Comparison of ENCODE assay signal across 27 cellular contexts in genomic region chr1:37944816-37945215, GRCh38. TPM values are rescaled to one million over a fixed set of nuclear protein-coding genes. Genes with fewer than 3 reads are reported as not detected.
DNase-seq lines count a peak whose midpoint lies in the region; ATAC-seq, FAIRE-seq and TF ChIP-seq lines count a peak whose summit lies in the region.
"Had no signal": no experiment of that assay in that cellular context is flagged by ENCODE, and none has a peak within 500 bp of the region (broad histone marks: within the 10 kb centered on the region; RNA-seq: fewer than 3 reads in every experiment).

No MANE protein-coding gene starts in this region.

- H3K4me3 Mint-ChIP-seq in osteocyte (ENCODE audit: unreplicated experiment) = peak overlapping the region; percentile 100
- H3K4me3 Mint-ChIP-seq: CD8-positive, alpha-beta T cell had no signal

- intact Hi-C loops in HepG2 (cut with micrococcal nuclease; ENCODE audit: unreplicated experiment) (no loop called here), right lobe of liver (cut with DNase I) (no loop called here)

- peak overlapping the region; percentile 98 to 99 for H3K27ac ChIP-seq in liver (ENCODE audit: low read depth in 1 of 2, low read length in 2 of 2)
- H3K27ac ChIP-seq in HepG2 (ENCODE audit: extremely low read length, insufficient read depth, low read length) = no peak overlapping the region
- H3K27ac ChIP-seq in right lobe of liver = peak overlapping the region in 2 of 3 donors; percentile 54 to 85
- H3K27ac ChIP-seq: HL-60, PC-9, RWPE1 had no signal

- TF ChIP-seq RAD21 in liver (IDR thresholded peaks at IDR 0.05) (no peak), HepG2 (CRISPR knock-in tag; IDR thresholded peaks at IDR 0.05) (no peak)

- in situ Hi-C loops in HepG2 (cut with HindIII; ENCODE audit: extremely low pct_ligation_motif_present, low pct_unique_long_range_greater_than_20kb) = no loop called here

- no peak for TF ChIP-seq CTCF in liver (IDR thresholded peaks at IDR 0.05; ENCODE audit: low read depth, low read length, missing input control)
- no peak for TF ChIP-seq CTCF in HepG2 (CRISPR knock-in tag; IDR thresholded peaks at IDR 0.05)
- no peak for TF ChIP-seq CTCF in right lobe of liver (IDR thresholded peaks at IDR 0.05)
- no peak for TF ChIP-seq CTCF in osteocyte (IDR thresholded peaks at IDR 0.05)

- ATAC-seq in HepG2 (no peak), right lobe of liver (no peak), HG03039 (IDR thresholded peaks at IDR 0.05; ENCODE audit: unreplicated experiment) (no peak), GM21529 (IDR thresholded peaks at IDR 0.05; ENCODE audit: unreplicated experiment) (no peak)
- ATAC-seq: CD8-positive, alpha-beta T cell had no signal

- no peak overlapping the region for H2AFZ ChIP-seq in HepG2 (ENCODE audit: low read length)
- H2AFZ ChIP-seq: PC-9 had no signal

- H3K9me3 ChIP-seq in liver (ENCODE audit: control insufficient read depth in 4 of 4, low read length in 3 of 4) (no peaks in the 10 kb centered on the region), HepG2 (ENCODE audit: low read length) (no peaks in the 10 kb centered on the region), right lobe of liver (no peaks in the 10 kb centered on the region)
- H3K9me3 ChIP-seq: SK-N-SH had no signal

- TF ChIP-seq EP300 in HepG2 (IDR thresholded peaks at IDR 0.05; ENCODE audit: low read depth in 2 of 2, low read length in 2 of 2) = no peak
- no peak for TF ChIP-seq EP300 in HepG2 (CRISPR knock-in tag; IDR thresholded peaks at IDR 0.05; ENCODE audit: borderline replicate concordance)

- H3K4me1 Mint-ChIP-seq in osteocyte (ENCODE audit: unreplicated experiment) = peaks cover 13% of the 10 kb centered on the region

- H3K27ac Mint-ChIP-seq in osteocyte (ENCODE audit: unreplicated experiment) = peak overlapping the region; percentile 100

- CTCF ChIA-PET in HepG2 (lab: Yijun Ruan, JAX; ENCODE audit: low intra/inter-chr PET ratio, low total read pairs) = no interaction called here

- no peaks in the 10 kb centered on the region for H3K9me3 Mint-ChIP-seq in osteocyte (ENCODE audit: unreplicated experiment)
- H3K9me3 Mint-ChIP-seq: CD8-positive, alpha-beta T cell had no signal

- no peaks in the 10 kb centered on the region for H3K79me2 ChIP-seq in HepG2 (ENCODE audit: insufficient read depth, low read length)

- BruUV-seq in HepG2 (replicated peaks; lab: Mats Ljungman, UMichigan) = no TSS peak

- H3K4me3 ChIP-seq in liver (ENCODE audit: low read depth in 1 of 3, low read length in 3 of 3) = no peak overlapping the region
- H3K4me3 ChIP-seq in HepG2 (replicated peaks in 1 of 3; ENCODE audit: insufficient read depth in 1 of 3, low read depth in 2 of 3, low read length in 3 of 3) = no peak overlapping the region
- peak overlapping the region in 1 of 3 donors; percentile 83 for H3K4me3 ChIP-seq in right lobe of liver
- H3K4me3 ChIP-seq: PC-9 had no signal

- H3K4me2 ChIP-seq in HepG2 (ENCODE audit: low read depth, low read length) = no peak overlapping the region
- H3K4me2 ChIP-seq: PC-9 had no signal

- no peak for FAIRE-seq in HepG2 (lab: Jason Lieb, UNC)
- FAIRE-seq: GM18507 had no signal

- 94% methylated on average over 5 of the region's 5 CpGs for WGBS in liver
- WGBS in HepG2 (ENCODE audit: low lambda C conversion rate) = 90% methylated on average over 5 of the region's 5 CpGs
- WGBS in right lobe of liver (ENCODE audit: insufficient coverage, low coverage, low lambda C conversion rate, missing lambda C conversion rate) = 92% methylated on average over 4 of the region's 5 CpGs

- no peaks in the 10 kb centered on the region for H3K27me3 Mint-ChIP-seq in osteocyte (ENCODE audit: unreplicated experiment)

- peaks cover 0 to 8% (median 5%) of the 10 kb centered on the region in 4 donors for H3K36me3 ChIP-seq in liver (ENCODE audit: control insufficient read depth in 4 of 4, insufficient read depth in 3 of 4, low read depth in 1 of 4, low read length in 3 of 4)
- no peaks in the 10 kb centered on the region for H3K36me3 ChIP-seq in HepG2 (replicated peaks in 1 of 2; ENCODE audit: control insufficient read depth in 1 of 2, insufficient read depth in 2 of 2, low read length in 2 of 2)
- peaks cover 0 to 7% (median 2%) of the 10 kb centered on the region in 4 donors for H3K36me3 ChIP-seq in right lobe of liver

- TF ChIP-seq POLR2A in HepG2 (IDR thresholded peaks at IDR 0.05; ENCODE audit: insufficient read depth in 1 of 2, low read depth in 2 of 2, low read length in 2 of 2) = no peak
- no peak for TF ChIP-seq POLR2A in right lobe of liver (IDR thresholded peaks at IDR 0.05)

- H3K9ac ChIP-seq in liver (ENCODE audit: low read depth in 1 of 2, low read length in 2 of 2) (no peak overlapping the region), HepG2 (ENCODE audit: insufficient read depth, low read depth, low read length) (no peak overlapping the region)
- H3K9ac ChIP-seq: SK-N-SH had no signal

- POLR2A ChIA-PET in HepG2 (lab: Yijun Ruan, JAX) = no interaction called here

- no peaks in the 10 kb centered on the region for H3K27me3 ChIP-seq in liver (ENCODE audit: control insufficient read depth in 4 of 4, insufficient read depth in 4 of 4, low read length in 3 of 4)
- no peaks in the 10 kb centered on the region; a peak in 1 of 5 replicates for H3K27me3 ChIP-seq in HepG2 (ENCODE audit: control insufficient read depth in 1 of 2, insufficient read depth in 2 of 2, low read length in 2 of 2)
- no peaks in the 10 kb centered on the region for H3K27me3 ChIP-seq in right lobe of liver

- H3K4me1 ChIP-seq in liver (ENCODE audit: control insufficient read depth in 4 of 4, insufficient read depth in 4 of 4, low read length in 3 of 4) (peaks cover 8 to 36% (median 30%) of the 10 kb centered on the region in 4 donors), HepG2 (ENCODE audit: insufficient read depth, low read length) (peaks cover 58% of the 10 kb centered on the region), right lobe of liver (peaks cover 0 to 35% (median 7%) of the 10 kb centered on the region in 4 donors)

- no peak for DNase-seq in HepG2 (ENCODE audit: low spot score)
- no peak for DNase-seq in right lobe of liver
- no peak for DNase-seq in osteocyte (ENCODE audit: extremely low spot score, unreplicated experiment)
- no peak for DNase-seq in RKO (ENCODE audit: low spot score)
- DNase-seq in activated CD4-positive, CD25-positive, alpha-beta regulatory T cell (lab: John Stamatoyannopoulos, UW) = no peak
- DNase-seq: AML-193; C1 segment of cervical spinal cord; Calu3; CD8-positive, alpha-beta T cell; DMS153; GDM1; KBM-7; MM.1S; NCI-H1092; NCI-H1436 treated with DMSO at 0.1 percent for 48 hours; NCI-H2029; NCI-H2227 treated with DMSO at 0.1 percent for 48 hours; NCI-H510A; PC-9; SHP77 treated with DMSO at 0.1 percent for 48 hours; SK-N-SH had no signal

- no peaks in the 10 kb centered on the region for H4K20me1 ChIP-seq in HepG2 (ENCODE audit: insufficient read depth, low read length)

- peaks cover 15% of the 10 kb centered on the region for H3K36me3 Mint-ChIP-seq in osteocyte (ENCODE audit: unreplicated experiment)

RNA-seq across cellular contexts. Expression of gene INPP5B, which starts 2.0 kb away (rescaled TPM):
- 10 to 100 TPM; 21.3 to 30.9 TPM for total RNA-seq in liver
- 1 to 10 TPM; 5.0 to 5.9 TPM for polyA plus RNA-seq in liver
- 9.0 and 9.1 TPM in 2 replicates for total RNA-seq in HepG2 (2016; rRNA removed; fragmentation: Illumina TruSeq; extraction: Trizol)
- total RNA-seq in HepG2 (2016; cell fraction: cytosol; rRNA removed; fragmentation: Illumina TruSeq; extraction: Trizol; ENCODE audit: low read depth) = 3.6 and 5.3 TPM in 2 replicates
- total RNA-seq in HepG2 (2016; cell fraction: insoluble cytoplasmic fraction; rRNA removed; fragmentation: Illumina TruSeq; extraction: Trizol) = 8.8 and 11.3 TPM in 2 replicates
- 3.4 and 3.8 TPM in 2 replicates for total RNA-seq in HepG2 (2016; cell fraction: membrane; rRNA removed; fragmentation: Illumina TruSeq; extraction: Trizol)
- total RNA-seq in HepG2 (2016; cell fraction: nucleus; rRNA removed; fragmentation: Illumina TruSeq; extraction: Trizol) = 7.2 and 10.1 TPM in 2 replicates
- polyA plus RNA-seq in HepG2 (2011; rRNA removed) = 9.8 and 10.9 TPM in 2 replicates
- polyA plus RNA-seq in HepG2 (2011; cell fraction: cytosol; rRNA removed) = 5.7 and 7.2 TPM in 2 replicates
- polyA plus RNA-seq in HepG2 (2011; cell fraction: nucleus; rRNA removed) = 13.9 and 16.7 TPM in 2 replicates
- 6.0 and 6.2 TPM in 2 replicates for polyA plus RNA-seq in HepG2 (2012)
- polyA plus RNA-seq in HepG2 (2016; cell fraction: cytosol; fragmentation: Illumina TruSeq; extraction: Trizol; ENCODE audit: low read depth) = 0.57 and 0.60 TPM in 2 replicates
- 5.8 and 6.1 TPM in 2 replicates for polyA plus RNA-seq in HepG2 (2016; cell fraction: insoluble cytoplasmic fraction; fragmentation: Illumina TruSeq; extraction: Trizol; ENCODE audit: low read depth)
- 1.4 and 1.6 TPM in 2 replicates for polyA plus RNA-seq in HepG2 (2016; cell fraction: membrane; fragmentation: Illumina TruSeq; extraction: Trizol; ENCODE audit: low read depth)
- polyA plus RNA-seq in HepG2 (2016; cell fraction: nucleus; fragmentation: Illumina TruSeq; extraction: Trizol; ENCODE audit: insufficient read depth, low read depth) = 9.0 and 10.2 TPM in 2 replicates
- polyA minus RNA-seq in HepG2 (2011; rRNA and poly(A)+ RNA removed; ENCODE audit: low replicate concordance) = 10.5 and 25.4 TPM in 2 replicates
- 6.4 and 9.1 TPM in 2 replicates for polyA minus RNA-seq in HepG2 (2011; cell fraction: cytosol; rRNA and poly(A)+ RNA removed)
- 20.9 and 33.6 TPM in 2 replicates for polyA minus RNA-seq in HepG2 (2011; cell fraction: nucleus; rRNA and poly(A)+ RNA removed)
- total RNA-seq in right lobe of liver = 10 to 100 TPM; 10.5 to 23.1 (median 14.6) TPM
- 36.2 and 36.5 TPM in 2 replicates for total RNA-seq in osteocyte

RNA-seq across cellular contexts. Expression of gene SF3A3, which starts 45.0 kb away (rescaled TPM):
- total RNA-seq in liver (10 to 100 TPM; 30.2 to 39.6 TPM), HepG2 (2016; rRNA removed; fragmentation: Illumina TruSeq; extraction: Trizol) (122 and 189 TPM in 2 replicates), right lobe of liver (10 to 100 TPM; 13.6 to 32.1 (median 20.8) TPM), osteocyte (51.4 and 55.3 TPM in 2 replicates)
- polyA plus RNA-seq in liver (10 to 100 TPM; 16.6 to 21.2 TPM), HepG2 (2011; rRNA removed) (24.1 and 31.6 TPM in 2 replicates)
- 18.5 and 25.3 TPM in 2 replicates for total RNA-seq in HepG2 (2016; cell fraction: cytosol; rRNA removed; fragmentation: Illumina TruSeq; extraction: Trizol; ENCODE audit: low read depth)
- 132 and 186 TPM in 2 replicates for total RNA-seq in HepG2 (2016; cell fraction: insoluble cytoplasmic fraction; rRNA removed; fragmentation: Illumina TruSeq; extraction: Trizol)
- total RNA-seq in HepG2 (2016; cell fraction: membrane; rRNA removed; fragmentation: Illumina TruSeq; extraction: Trizol) = 29.8 and 36.9 TPM in 2 replicates
- 74.7 and 82.3 TPM in 2 replicates for total RNA-seq in HepG2 (2016; cell fraction: nucleus; rRNA removed; fragmentation: Illumina TruSeq; extraction: Trizol)
- 16.2 and 22.5 TPM in 2 replicates for polyA plus RNA-seq in HepG2 (2011; cell fraction: cytosol; rRNA removed)
- 24.3 and 33.1 TPM in 2 replicates for polyA plus RNA-seq in HepG2 (2011; cell fraction: nucleus; rRNA removed)
- 47.3 and 68.3 TPM in 2 replicates for polyA plus RNA-seq in HepG2 (2012)
- polyA plus RNA-seq in HepG2 (2016; cell fraction: cytosol; fragmentation: Illumina TruSeq; extraction: Trizol; ENCODE audit: low read depth) = 8.8 and 10.6 TPM in 2 replicates
- 124 and 134 TPM in 2 replicates for polyA plus RNA-seq in HepG2 (2016; cell fraction: insoluble cytoplasmic fraction; fragmentation: Illumina TruSeq; extraction: Trizol; ENCODE audit: low read depth)
- polyA plus RNA-seq in HepG2 (2016; cell fraction: membrane; fragmentation: Illumina TruSeq; extraction: Trizol; ENCODE audit: low read depth) = 11.0 and 11.3 TPM in 2 replicates
- polyA plus RNA-seq in HepG2 (2016; cell fraction: nucleus; fragmentation: Illumina TruSeq; extraction: Trizol; ENCODE audit: insufficient read depth, low read depth) = 54.3 and 57.2 TPM in 2 replicates
- polyA minus RNA-seq in HepG2 (2011; rRNA and poly(A)+ RNA removed; ENCODE audit: low replicate concordance) = 13.7 and 41.0 TPM in 2 replicates
- polyA minus RNA-seq in HepG2 (2011; cell fraction: cytosol; rRNA and poly(A)+ RNA removed) = 34.7 and 37.0 TPM in 2 replicates
- 42.7 and 58.1 TPM in 2 replicates for polyA minus RNA-seq in HepG2 (2011; cell fraction: nucleus; rRNA and poly(A)+ RNA removed)
